1 cellular context compared by ENCODE assay signal in genomic region chr6:36820700-36821580, GRCh38.
TF ChIP-seq lines count a peak whose summit lies in the region.

No MANE protein-coding gene starts in this region.

TF ChIP-seq in K562, 482 proteins besides CTCF, POLR2A, EP300 and RAD21 (continued from another document and continues in another):
- TF ChIP-seq TCF15 (CRISPR knock-in tag; IDR thresholded peaks at IDR 0.05) (no peak), RBM17 (IDR thresholded peaks at IDR 0.05; ENCODE audit: borderline replicate concordance, low read depth, low read length) (no peak), ZNF165 (CRISPR knock-in tag; IDR thresholded peaks at IDR 0.05; ENCODE audit: borderline replicate concordance) (no peak), GTF3C2 (IDR thresholded peaks at IDR 0.05; ENCODE audit: borderline replicate concordance, extremely low read depth, insufficient read length) (no peak), ZNF354B (CRISPR knock-in tag; IDR thresholded peaks at IDR 0.05) (no peak), BMI1 (IDR thresholded peaks at IDR 0.05; ENCODE audit: low read length) (no peak), NBN (IDR thresholded peaks at IDR 0.05; ENCODE audit: low read depth) (peak; percentile 80), RHOXF2B (CRISPR knock-in tag; conservative IDR thresholded peaks at IDR 0.05) (no peak), ZNF282 (CRISPR knock-in tag; IDR thresholded peaks at IDR 0.05) (no peak), CREB5 (CRISPR knock-in tag; IDR thresholded peaks at IDR 0.05) (no peak; the same call in 1 of the 2 replicates), HINFP (tag; conservative IDR thresholded peaks at IDR 0.05; ENCODE audit: low read depth) (peak; percentile 75), ZBTB8A (IDR thresholded peaks at IDR 0.05; ENCODE audit: partially characterized antibody) (no peak), ILF3 (IDR thresholded peaks at IDR 0.05; ENCODE audit: borderline replicate concordance) (no peak), HDAC2 (IDR thresholded peaks at IDR 0.05) (peak; percentile 79), ZBTB34 (CRISPR knock-in tag; IDR thresholded peaks at IDR 0.05) (0 out of 2 replicates have a peak, but pooled peaks have one; percentile 49), SREBF1 (IDR thresholded peaks at IDR 0.05; ENCODE audit: borderline replicate concordance, low read depth, low read length) (0 out of 2 replicates have a peak, but pooled peaks have one; percentile 81), TFAP4 (CRISPR knock-in tag; IDR thresholded peaks at IDR 0.05; ENCODE audit: borderline replicate concordance) (peak; percentile 42; the same call in 1 of the 2 replicates), ZNF41 (CRISPR knock-in tag; conservative IDR thresholded peaks at IDR 0.05) (0 out of 2 replicates have a peak, but pooled peaks have one; percentile 8), ZNF253 (CRISPR knock-in tag; conservative IDR thresholded peaks at IDR 0.05) (no peak), HNRNPL (IDR thresholded peaks at IDR 0.05; ENCODE audit: low read depth, low read length) (no peak), ZNF174 (CRISPR knock-in tag; IDR thresholded peaks at IDR 0.05) (no peak), NFE2 (IDR thresholded peaks at IDR 0.05; ENCODE audit: low read depth) (peak; percentile 36; the same call in 1 of the 2 replicates), ZNF280B (CRISPR knock-in tag; IDR thresholded peaks at IDR 0.05) (no peak), ZBTB2 (IDR thresholded peaks at IDR 0.05) (0 out of 2 replicates have a peak, but pooled peaks have one; percentile 56), NR4A1 (CRISPR knock-in tag; IDR thresholded peaks at IDR 0.05) (no peak), NR4A1 (tag; IDR thresholded peaks at IDR 0.05) (peak; percentile 81; the same call in 1 of the 2 replicates), PKNOX1 (IDR thresholded peaks at IDR 0.05) (no peak; the same call in 1 of the 2 replicates), SIX5 (IDR thresholded peaks at IDR 0.05; ENCODE audit: borderline replicate concordance in 1 of 2, insufficient read depth in 1 of 2, low read depth in 1 of 2, low read length in 2 of 2) (no peak), SMARCB1 (IDR thresholded peaks at IDR 0.05; ENCODE audit: insufficient read length, low read depth) (no peak), MIER1 (IDR thresholded peaks at IDR 0.05; ENCODE audit: low read depth) (no peak), GTF2E2 (tag; IDR thresholded peaks at IDR 0.05) (0 out of 2 replicates have a peak, but pooled peaks have one; percentile 22), MLLT1 (IDR thresholded peaks at IDR 0.05) (peak; percentile 58 to 81; a peak in 1 of 4 replicates), HNRNPUL1 (IDR thresholded peaks at IDR 0.05; ENCODE audit: low read length) (no peak), ZFP36 (IDR thresholded peaks at IDR 0.05; ENCODE audit: low read depth, low read length, partially characterized antibody) (no peak), MEF2D (tag; conservative IDR thresholded peaks at IDR 0.05; ENCODE audit: low read depth) (peak; percentile 29; the same call in 1 of the 2 replicates), RBM39 (optimal IDR thresholded peaks at IDR 0.05; ENCODE audit: low read depth, low read length) (no peak), E2F1 (CRISPR knock-in tag; IDR thresholded peaks at IDR 0.05) (no peak), NUFIP1 (IDR thresholded peaks at IDR 0.05; ENCODE audit: partially characterized antibody) (no peak), ZNF764 (CRISPR knock-in tag; IDR thresholded peaks at IDR 0.05; ENCODE audit: low read depth) (no peak), NFIC (IDR thresholded peaks at IDR 0.05) (no peak), ZNF436 (CRISPR knock-in tag; IDR thresholded peaks at IDR 0.05) (no peak), ZBTB49 (CRISPR knock-in tag; IDR thresholded peaks at IDR 0.05; ENCODE audit: borderline replicate concordance) (no peak), HMG20B (CRISPR knock-in tag; IDR thresholded peaks at IDR 0.05) (no peak), PCBP1 (IDR thresholded peaks at IDR 0.05; ENCODE audit: low read depth, low read length, poor library complexity, severe bottlenecking) (no peak), ZNF143 (CRISPR knock-in tag; IDR thresholded peaks at IDR 0.05) (no peak), NFXL1 (CRISPR knock-in tag; IDR thresholded peaks at IDR 0.05) (0 out of 2 replicates have a peak, but pooled peaks have one; percentile 33), SIN3B (IDR thresholded peaks at IDR 0.05; ENCODE audit: low read depth) (no peak)
